Comparison of ENCODE assay signal across 23 cellular contexts in the genomic region with DNA sequence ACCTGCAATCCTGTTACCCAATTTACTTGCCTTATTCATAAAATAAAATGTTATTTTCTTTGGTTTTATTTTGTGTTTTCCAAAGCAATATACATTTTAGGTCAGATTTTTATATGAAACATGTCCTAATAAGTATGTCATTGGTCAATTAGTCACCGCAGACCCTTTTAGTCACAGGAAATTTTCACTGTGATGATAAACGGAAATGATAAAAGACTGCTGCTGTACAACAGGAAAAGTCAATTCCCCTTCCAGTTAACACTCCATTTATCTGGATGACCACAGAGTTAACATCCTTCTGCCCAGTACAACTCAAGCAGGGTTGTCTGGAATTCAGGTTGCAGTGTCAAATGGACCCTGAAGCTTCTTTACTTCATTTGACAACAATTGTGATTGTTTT.
"Had no signal": no experiment of that assay in that cellular context is flagged by ENCODE, and none has a peak within 500 bp of the region (broad histone marks: within the 10 kb centered on the region; RNA-seq: fewer than 3 reads in every experiment).

No MANE protein-coding gene starts in this region.

- H3K9me3 ChIP-seq: sigmoid colon, transverse colon had no signal

- H3K27me3 Mint-ChIP-seq: natural killer cell treated with Interleukin-12 subunit alpha and Interleukin-12 subunit beta and Interleukin-15 and Interleukin-18, amount 100 ng/mL, for 72 hours; progenitor cell of endocrine pancreas; stimulated activated naive B cell treated with anti-CD40 and anti-IgM and Interleukin-4, amounts not matched to agents 10 μg/mL and 1 μg/mL and 100 μg/mL, for 72 hours had no signal

- H3K4me3 Mint-ChIP-seq: activated CD8-positive, alpha-beta T cell treated with anti-CD3 and anti-CD28 coated beads, Interleukin-2, amount 10 ng/mL, durations not matched to agents 7 days and 5 days; activated T-helper 1 cell treated with anti-CD3 and anti-CD28 coated beads, Interleukin-12 subunit alpha, Interleukin-12 subunit beta, Interleukin-2, Interleukin-4 antibody, amounts not matched to agents 30 ng/mL and 10 ng/mL and 1 ng/mL, durations not matched to agents 14 hours and 24 hours and 36 hours; natural killer cell treated with Interleukin-12 subunit alpha and Interleukin-12 subunit beta and Interleukin-15 and Interleukin-18, amount 100 ng/mL, for 72 hours; stimulated activated naive B cell treated with anti-CD40 and anti-IgM and Interleukin-4, amounts not matched to agents 10 μg/mL and 1 μg/mL and 100 μg/mL, for 72 hours had no signal

- H3K4me3 ChIP-seq: sigmoid colon, transverse colon had no signal

- H3K27me3 ChIP-seq: brain microvascular endothelial cell, sigmoid colon, transverse colon had no signal

- H3K4me1 Mint-ChIP-seq: stimulated activated naive B cell treated with anti-CD40 and anti-IgM and Interleukin-4, amounts not matched to agents 10 μg/mL and 1 μg/mL and 100 μg/mL, for 72 hours had no signal

- H3K36me3 Mint-ChIP-seq: activated naive CD4-positive, alpha-beta T cell treated with anti-CD3 and anti-CD28 coated beads, Interleukin-2, amount 50 U/mL, for 72 hours; natural killer cell treated with Interleukin-12 subunit alpha and Interleukin-12 subunit beta and Interleukin-15 and Interleukin-18, amount 100 ng/mL, for 72 hours; stimulated activated naive B cell treated with anti-CD40 and anti-IgM and Interleukin-4, amounts not matched to agents 10 μg/mL and 1 μg/mL and 100 μg/mL, for 72 hours had no signal

- H3K36me3 ChIP-seq: brain microvascular endothelial cell, sigmoid colon, transverse colon, WERI-Rb-1 had no signal

- DNase-seq: activated CD4-positive, alpha-beta T cell treated with anti-CD3 and anti-CD28 coated beads, Interleukin-2, amount 50 U/mL, for 1 hour; activated CD4-positive, CD25-positive, alpha-beta regulatory T cell treated with anti-CD3 and anti-CD28 coated beads, Interleukin-2, amount 50 U/mL, for 72 hours; activated CD8-positive, alpha-beta T cell treated with anti-CD3 and anti-CD28 coated beads, Interleukin-2, amount 10 ng/mL, durations not matched to agents 7 days and 5 days; activated gamma-delta T cell treated with Interleukin-2 at 50 U/mL for 16 hours; aorta; brain microvascular endothelial cell; central memory CD4-positive, alpha-beta T cell; dermis blood vessel endothelial cell; effector CD8-positive, alpha-beta T cell; head of caudate nucleus; hypothalamus; retina; sigmoid colon; stimulated activated CD4-positive, alpha-beta T cell treated with anti-CD3 and anti-CD28 coated beads, Interleukin-2, amount 100 ng/mL, for 48 hours; stimulated activated CD8-positive, alpha-beta memory T cell treated with anti-CD3 and anti-CD28 coated beads, Interleukin-4, amount 100 ng/mL, for 48 hours; stimulated activated naive B cell treated with anti-CD40 and anti-IgM and Interleukin-4, amounts not matched to agents 10 μg/mL and 1 μg/mL and 100 μg/mL, for 72 hours; T1000; transverse colon; WERI-Rb-1 had no signal

- H3K27ac Mint-ChIP-seq: activated CD8-positive, alpha-beta T cell treated with anti-CD3 and anti-CD28 coated beads, Interleukin-2, amount 10 ng/mL, durations not matched to agents 7 days and 5 days; activated naive CD4-positive, alpha-beta T cell treated with anti-CD3 and anti-CD28 coated beads, Interleukin-2, amount 50 U/mL, for 72 hours; activated T-helper 1 cell treated with anti-CD3 and anti-CD28 coated beads, Interleukin-12 subunit alpha, Interleukin-12 subunit beta, Interleukin-2, Interleukin-4 antibody, amounts not matched to agents 30 ng/mL and 10 ng/mL and 1 ng/mL, durations not matched to agents 14 hours and 24 hours and 36 hours; natural killer cell treated with Interleukin-12 subunit alpha and Interleukin-12 subunit beta and Interleukin-15 and Interleukin-18, amount 100 ng/mL, for 72 hours; progenitor cell of endocrine pancreas; stimulated activated naive B cell treated with anti-CD40 and anti-IgM and Interleukin-4, amounts not matched to agents 10 μg/mL and 1 μg/mL and 100 μg/mL, for 72 hours had no signal

- H3K4me1 ChIP-seq: transverse colon had no signal

- H3K27ac ChIP-seq: brain microvascular endothelial cell, sigmoid colon, transverse colon, WERI-Rb-1 had no signal

- H3K9me3 Mint-ChIP-seq: activated T-helper 1 cell treated with anti-CD3 and anti-CD28 coated beads, Interleukin-12 subunit alpha, Interleukin-12 subunit beta, Interleukin-2, Interleukin-4 antibody, amounts not matched to agents 30 ng/mL and 10 ng/mL and 1 ng/mL, durations not matched to agents 14 hours and 24 hours and 36 hours had no signal
